Comparison of ENCODE assay signal across 8 cellular contexts in the genomic region with DNA sequence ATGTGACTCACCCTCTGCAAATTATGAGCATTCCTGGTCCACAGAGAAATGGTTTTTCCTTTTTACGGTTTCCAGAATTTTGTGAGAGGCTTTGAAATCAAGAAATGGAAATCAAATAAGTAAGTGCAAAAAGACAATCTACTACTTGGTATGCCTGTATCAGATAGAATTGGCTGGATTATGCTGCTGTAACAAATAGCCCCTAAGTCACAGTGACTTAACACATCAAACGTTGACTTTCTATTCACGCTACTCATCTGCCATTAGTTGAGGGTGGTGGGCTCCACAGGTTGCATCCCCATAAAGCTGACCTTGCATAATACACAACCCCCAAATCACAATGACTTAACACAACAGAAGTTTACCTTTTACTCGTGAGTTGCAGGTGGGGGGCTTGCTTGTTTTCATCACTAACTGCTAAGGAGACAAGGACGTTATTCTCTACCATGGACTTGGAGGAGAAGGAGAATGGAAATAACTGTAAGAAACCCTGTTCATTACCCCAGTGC. TPM values are rescaled to one million over a fixed set of nuclear protein-coding genes. Genes with fewer than 3 reads are reported as not detected.
"Had no signal": no experiment of that assay in that cellular context is flagged by ENCODE, and none has a peak within 500 bp of the region (broad histone marks: within the 10 kb centered on the region; RNA-seq: fewer than 3 reads in every experiment).

No MANE protein-coding gene starts in this region.

- H3K4me1 ChIP-seq: HAP-1 had no signal

- H3K27ac Mint-ChIP-seq: HFFc6, IgD-negative memory B cell had no signal

- H3K27ac ChIP-seq: GM23248 had no signal

- H3K27me3 Mint-ChIP-seq: IgD-negative memory B cell had no signal

- H3K9ac ChIP-seq: GM23248 had no signal

- ATAC-seq: HCT116 had no signal

- H3K4me3 ChIP-seq: GM23248, HAP-1 had no signal

- DNase-seq: GM23248, GOT3, H7, HFFc6, KG1 had no signal

- H3K9me3 ChIP-seq: HAP-1 had no signal

- H3K4me3 Mint-ChIP-seq: HFFc6, IgD-negative memory B cell had no signal

- H3K36me3 ChIP-seq: HAP-1 had no signal

- H2AFZ ChIP-seq: GM23248 had no signal

RNA-seq across cellular contexts. Expression of gene TSHZ2, which starts 44.4 kb away (rescaled TPM):
- total RNA-seq: HFFc6 had no signal
